Comparison of ENCODE assay signal across 29 cellular contexts in genomic region chr11:133384731-133385130, GRCh38.
DNase-seq lines count a peak whose midpoint lies in the region; ATAC-seq, FAIRE-seq and TF ChIP-seq lines count a peak whose summit lies in the region.
"Had no signal": no experiment of that assay in that cellular context is flagged by ENCODE, and none has a peak within 500 bp of the region (broad histone marks: within the 10 kb centered on the region; RNA-seq: fewer than 3 reads in every experiment).

No MANE protein-coding gene starts in this region.

- no peaks in the 10 kb centered on the region for H3K79me2 ChIP-seq in H1 (ENCODE audit: control insufficient read depth in 1 of 2, insufficient read depth in 2 of 2, low read length in 2 of 2)
- no peaks in the 10 kb centered on the region for H3K79me2 ChIP-seq in neural progenitor cell (ENCODE audit: low read depth)

- TF ChIP-seq RAD21 in IMR-90 (IDR thresholded peaks at IDR 0.05; ENCODE audit: low read length) (no peak), H1 (IDR thresholded peaks at IDR 0.05 in 1 of 2, conservative IDR thresholded peaks at IDR 0.05 in 1 of 2; ENCODE audit: low read depth in 2 of 2, low read length in 2 of 2) (no peak)

- no peaks in the 10 kb centered on the region for H3F3A ChIP-seq in neural progenitor cell (ENCODE audit: low read depth)

- H3K14ac ChIP-seq in IMR-90 (replicated peaks; ENCODE audit: low read depth, low read length) = no peak overlapping the region
- H3K14ac ChIP-seq in H1 (ENCODE audit: insufficient read length) = no peak overlapping the region

- dilution Hi-C loops in IMR-90 (cut with HindIII; ENCODE audit: low sequenced_read_pairs, unreplicated experiment) = no loop called here

- H2AFZ ChIP-seq in IMR-90 (replicated peaks; ENCODE audit: low read length, poor library complexity) = peak overlapping the region; percentile 14
- H2AFZ ChIP-seq in H1 (ENCODE audit: low read length) = no peak overlapping the region
- H2AFZ ChIP-seq in neural progenitor cell (replicated peaks) = no peak overlapping the region

- in situ Hi-C loops in IMR-90 (cut with MboI; ENCODE audit: low sequenced_read_pairs) = no loop called here

- H2BK5ac ChIP-seq in IMR-90 (ENCODE audit: low read depth, low read length, poor library complexity, severe bottlenecking) = no peak overlapping the region
- H2BK5ac ChIP-seq in H1 (ENCODE audit: low read depth, low read length) = no peak overlapping the region

- H2AK9ac ChIP-seq in IMR-90 (replicated peaks; ENCODE audit: low read depth, low read length, poor library complexity) = no peak overlapping the region

- CTCF ChIA-PET in IMR-90 (lab: Yijun Ruan, JAX) = no interaction called here
- CTCF ChIA-PET in H1 (lab: Charles Lee; ENCODE audit: partially characterized antibody) = interaction anchor here (0.6 to 1.4 kb wide), 5 partner anchors 9 to 450 kb away, joined by 3 to 4 read pairs (median 4); no protein-coding TSS in a partner anchor

- no peak overlapping the region for H3K4me3 Mint-ChIP-seq in neural progenitor cell
- H3K4me3 Mint-ChIP-seq: CD14-positive monocyte; CD4-positive, alpha-beta memory T cell; CD4-positive, CD25-positive, alpha-beta regulatory T cell; CD8-positive, alpha-beta memory T cell had no signal

- H2BK120ac ChIP-seq in IMR-90 (ENCODE audit: low read depth, low read length) (no peak overlapping the region), H1 (replicated peaks; ENCODE audit: low read depth, low read length) (no peak overlapping the region)

- no peak for TF ChIP-seq POLR2A in IMR-90 (IDR thresholded peaks at IDR 0.05; ENCODE audit: low read depth, low read length)
- TF ChIP-seq POLR2A in H1 (IDR thresholded peaks at IDR 0.05; ENCODE audit: control extremely low read depth in 1 of 2, low read depth in 2 of 2, low read length in 2 of 2) = no peak
- TF ChIP-seq POLR2A in stomach (IDR thresholded peaks at IDR 0.05) = no peak

- peaks cover 49% of the 10 kb centered on the region for H3K9me3 ChIP-seq in IMR-90 (ENCODE audit: control insufficient read depth, insufficient read depth, low read length)
- H3K9me3 ChIP-seq in H1 (ENCODE audit: insufficient read depth in 2 of 2, low read depth in 1 of 2, low read length in 1 of 2) = no peaks in the 10 kb centered on the region
- H3K9me3 ChIP-seq in stomach = no peaks in the 10 kb centered on the region
- no peaks in the 10 kb centered on the region for H3K9me3 ChIP-seq in neural progenitor cell (ENCODE audit: low read depth)
- H3K9me3 ChIP-seq: BE2C, BLaER1 had no signal

- H3K4me2 ChIP-seq in IMR-90 (ENCODE audit: low read depth, low read length) (no peak overlapping the region), H1 (ENCODE audit: insufficient read depth in 1 of 2, low read depth in 2 of 2, low read length in 2 of 2) (no peak overlapping the region), neural progenitor cell (no peak overlapping the region)
- H3K4me2 ChIP-seq: BLaER1 had no signal

- H3K27ac ChIP-seq in IMR-90 (ENCODE audit: insufficient read depth, low read length) (no peak overlapping the region), VCaP (peak overlapping the region; percentile 82), H1 (ENCODE audit: low read depth, low read length) (no peak overlapping the region), stomach (no peak overlapping the region), neural progenitor cell (no peak overlapping the region)
- H3K27ac ChIP-seq: BLaER1 had no signal

- H3K56ac ChIP-seq in IMR-90 (ENCODE audit: extremely low read depth, insufficient read depth, low read length) = no peak overlapping the region
- H3K56ac ChIP-seq in H1 (replicated peaks; ENCODE audit: insufficient read length, low read depth, low read length) = no peak overlapping the region

- H4K91ac ChIP-seq in IMR-90 (ENCODE audit: insufficient read depth, low read depth, low read length) (no peak overlapping the region), H1 (replicated peaks; ENCODE audit: insufficient read length, low read length) (no peak overlapping the region)

- H3K4ac ChIP-seq in IMR-90 (ENCODE audit: low read depth, low read length) = no peak overlapping the region
- no peak overlapping the region for H3K4ac ChIP-seq in H1 (replicated peaks; ENCODE audit: insufficient read length, low read depth, low read length)

- H2BK15ac ChIP-seq in IMR-90 (ENCODE audit: low read depth, low read length) = no peak overlapping the region
- H2BK15ac ChIP-seq in H1 (ENCODE audit: low read length) = peak overlapping the region; percentile 49; the same call in 1 of the 2 replicates

- no peaks in the 10 kb centered on the region for H3K36me3 Mint-ChIP-seq in neural progenitor cell
- H3K36me3 Mint-ChIP-seq: CD14-positive monocyte; CD4-positive, alpha-beta memory T cell; CD4-positive, CD25-positive, alpha-beta regulatory T cell; CD8-positive, alpha-beta memory T cell had no signal

- WGBS in IMR-90 (ENCODE audit: extremely low coverage in 2 of 2, insufficient read length in 1 of 2), 2 experiments = 0% methylated on average over 1 of the region's 6 CpGs; no CpG with 5 or more reads in 1 of the 2 experiments
- 86% methylated on average over 6 of the region's 6 CpGs; no CpG with 5 or more reads in 1 of the 2 experiments for WGBS in H1 (ENCODE audit: extremely low coverage in 1 of 2, insufficient coverage in 1 of 2, insufficient read length in 1 of 2, insufficient replicate concordance in 2 of 2, low coverage in 1 of 2, low lambda C conversion rate in 2 of 2, missing lambda C conversion rate in 1 of 2), 2 experiments
- 67 to 84% (median 81%) methylated on average over 6 of the region's 6 CpGs for WGBS in stomach, 5 donors

- H3K18ac ChIP-seq in IMR-90 (ENCODE audit: low read depth, low read length) (no peak overlapping the region), H1 (ENCODE audit: extremely low read depth, low read length) (no peak overlapping the region)

- TF ChIP-seq CTCF in IMR-90 (conservative IDR thresholded peaks at IDR 0.05; ENCODE audit: low read depth, low read length) (no peak), VCaP (conservative IDR thresholded peaks at IDR 0.05) (no peak), H1 (IDR thresholded peaks at IDR 0.05; ENCODE audit: control extremely low read depth in 1 of 3, insufficient read depth in 1 of 3, low read depth in 1 of 3, low read length in 3 of 3) (no peak), stomach (IDR thresholded peaks at IDR 0.05) (no peak), neural progenitor cell (IDR thresholded peaks at IDR 0.05) (no peak)

- no TSS peak for BruUV-seq in IMR-90 (replicated peaks; lab: Mats Ljungman, UMichigan)

- no peak overlapping the region for H4K5ac ChIP-seq in IMR-90 (ENCODE audit: low read depth, low read length)
- H4K5ac ChIP-seq in H1 (ENCODE audit: insufficient read length, low read depth, low read length) = no peak overlapping the region

- H2BK20ac ChIP-seq in IMR-90 (ENCODE audit: low read depth, low read length) = no peak overlapping the region
- no peak overlapping the region for H2BK20ac ChIP-seq in H1 (ENCODE audit: low read length)

- no peaks in the 10 kb centered on the region for H3K36me3 ChIP-seq in IMR-90 (ENCODE audit: control insufficient read depth, insufficient read depth, low read length)
- no peaks in the 10 kb centered on the region for H3K36me3 ChIP-seq in H1 (ENCODE audit: control insufficient read depth in 2 of 4, insufficient read depth in 4 of 4, low read length in 3 of 4)
- no peaks in the 10 kb centered on the region for H3K36me3 ChIP-seq in stomach
- H3K36me3 ChIP-seq in neural progenitor cell = no peaks in the 10 kb centered on the region
- H3K36me3 ChIP-seq: BE2C, BLaER1 had no signal

- no peak overlapping the region for H3K27ac Mint-ChIP-seq in neural progenitor cell
- H3K27ac Mint-ChIP-seq: CD14-positive monocyte; CD4-positive, alpha-beta memory T cell; CD4-positive, CD25-positive, alpha-beta regulatory T cell; CD8-positive, alpha-beta memory T cell had no signal

- DNase-seq in IMR-90 = no peak
- no peak for DNase-seq in H1 (ENCODE audit: low read depth in 1 of 2, low spot score in 2 of 2)
- DNase-seq in left kidney (ENCODE audit: low read depth, low spot score) = peak; percentile 14
- no peak for DNase-seq in stomach
- no peak for DNase-seq in SKM-1 treated with dmso at 0.1 percent for 144 hours (lab: John Stamatoyannopoulos, UW; ENCODE audit: unreplicated experiment)
- no peak for DNase-seq in neural progenitor cell (ENCODE audit: low spot score)
- DNase-seq in stimulated activated naive CD4-positive, alpha-beta T cell (lab: John Stamatoyannopoulos, UW) = no peak
- DNase-seq: 8988T; ACHN; BE2C; C1 segment of cervical spinal cord; CD4-positive, alpha-beta memory T cell; CD4-positive, CD25-positive, alpha-beta regulatory T cell; CD8-positive, alpha-beta memory T cell; COR-L47; DMS 273 treated with DMSO at 0.1 percent for 48 hours; DMS153; DMS53; DMS79; DND-41; EL; GDM1 had no signal

- peaks cover 3% of the 10 kb centered on the region for H3K4me1 Mint-ChIP-seq in neural progenitor cell
- H3K4me1 Mint-ChIP-seq: CD14-positive monocyte; CD4-positive, alpha-beta memory T cell; CD4-positive, CD25-positive, alpha-beta regulatory T cell; CD8-positive, alpha-beta memory T cell had no signal

- H3K27me3 Mint-ChIP-seq in neural progenitor cell (ENCODE audit: insufficient read depth, low read depth) = no peaks in the 10 kb centered on the region
- H3K27me3 Mint-ChIP-seq: CD4-positive, CD25-positive, alpha-beta regulatory T cell; CD8-positive, alpha-beta memory T cell had no signal

- H2AK5ac ChIP-seq in IMR-90 (ENCODE audit: low read depth, low read length) = no peak overlapping the region
- H2AK5ac ChIP-seq in H1 (ENCODE audit: low read depth, low read length) = no peak overlapping the region

- intact Hi-C loops in IMR-90 (cut with micrococcal nuclease) = no loop called here
- intact Hi-C loops in stomach (cut with DNase I; ENCODE audit: low total_unique reads) = no loop called here

- H3K9me1 ChIP-seq in IMR-90 (ENCODE audit: insufficient read depth, low read length) = no peaks in the 10 kb centered on the region

- no peak for FAIRE-seq in H1 (lab: Jason Lieb, UNC)
- FAIRE-seq: A204.1, GM12878, GM12892, GM18507 had no signal

- no peak for ATAC-seq in IMR-90 (ENCODE audit: low read depth)
- ATAC-seq: GM12878 had no signal

- H3K9ac ChIP-seq in IMR-90 (ENCODE audit: low read depth, low read length) = no peak overlapping the region
- no peak overlapping the region for H3K9ac ChIP-seq in H1 (replicated peaks in 1 of 4; ENCODE audit: extremely low read depth in 1 of 4, low read depth in 3 of 4, low read length in 3 of 4)
- H3K9ac ChIP-seq in neural progenitor cell = no peak overlapping the region
- H3K9ac ChIP-seq: BLaER1 had no signal

- POLR2A ChIA-PET in IMR-90 (lab: Charles Lee; ENCODE audit: unreplicated experiment) = no interaction called here
- POLR2A ChIA-PET in H1 (lab: Charles Lee; ENCODE audit: partially characterized antibody) = no interaction called here

- H4K20me1 ChIP-seq in IMR-90 (ENCODE audit: insufficient read depth, low read length) (no peaks in the 10 kb centered on the region), H1 (replicated peaks in 1 of 2; ENCODE audit: control insufficient read depth in 1 of 2, insufficient read depth in 2 of 2, low read length in 2 of 2) (no peaks in the 10 kb centered on the region), neural progenitor cell (ENCODE audit: low read depth) (no peaks in the 10 kb centered on the region)
- H4K20me1 ChIP-seq: BLaER1 had no signal

- H3K27me3 ChIP-seq in IMR-90 (ENCODE audit: control insufficient read depth, insufficient read depth, low read length) (no peaks in the 10 kb centered on the region), H1 (replicated peaks in 1 of 4; ENCODE audit: control insufficient read depth in 3 of 4, extremely low read depth in 1 of 4, insufficient read depth in 3 of 4, low read length in 3 of 4) (no peaks in the 10 kb centered on the region), stomach (peaks cover 0 to 3% (median 0%) of the 10 kb centered on the region in 3 donors), neural progenitor cell (no peaks in the 10 kb centered on the region)
- H3K27me3 ChIP-seq: BLaER1 had no signal

- no peak overlapping the region for H3K4me3 ChIP-seq in IMR-90 (ENCODE audit: insufficient read depth, low read depth, low read length)
- H3K4me3 ChIP-seq in H1 (ENCODE audit: extremely low read depth in 1 of 4, insufficient read depth in 2 of 4, low read depth in 3 of 4, low read length in 4 of 4) = no peak overlapping the region
- H3K4me3 ChIP-seq in stomach = no peak overlapping the region
- no peak overlapping the region for H3K4me3 ChIP-seq in neural progenitor cell
- H3K4me3 ChIP-seq: BLaER1, GM12878 had no signal

- TF ChIP-seq EP300 in H1 (IDR thresholded peaks at IDR 0.05; ENCODE audit: borderline replicate concordance in 1 of 2, low read depth in 2 of 2, low read length in 2 of 2) = no peak
- TF ChIP-seq EP300 in stomach (IDR thresholded peaks at IDR 0.05) = no peak

- H3K4me1 ChIP-seq in IMR-90 (ENCODE audit: control insufficient read depth, insufficient read depth, low read length) (no peaks in the 10 kb centered on the region), H1 (replicated peaks in 1 of 4; ENCODE audit: control insufficient read depth in 3 of 4, insufficient read depth in 4 of 4, low read length in 3 of 4) (peaks cover 0 to 5% (median 2%) of the 10 kb centered on the region in 4 experiments; a peak in 3 of 7 replicates), stomach (no peaks in the 10 kb centered on the region), neural progenitor cell (peaks cover 14% of the 10 kb centered on the region)

- H3K9me3 Mint-ChIP-seq in neural progenitor cell = no peaks in the 10 kb centered on the region

- no peak overlapping the region; the same call in 1 of the 2 replicates for H2BK12ac ChIP-seq in H1 (ENCODE audit: low read depth, low read length)

- H3K23me2 ChIP-seq in H1 (ENCODE audit: low read depth, low read length) = no peaks in the 10 kb centered on the region

- H3K23ac ChIP-seq in IMR-90 (ENCODE audit: low read depth, low read length) = no peak overlapping the region
- no peak overlapping the region for H3K23ac ChIP-seq in H1 (ENCODE audit: insufficient read length)

- H4K8ac ChIP-seq in IMR-90 (ENCODE audit: low read depth in 2 of 2, low read length in 2 of 2) (no peak overlapping the region), H1 (ENCODE audit: extremely low read depth, insufficient read depth, low read length) (no peak overlapping the region)

- H3K79me1 ChIP-seq in IMR-90 (ENCODE audit: low read depth in 1 of 2, low read length in 2 of 2) (no peaks in the 10 kb centered on the region), H1 (ENCODE audit: low read depth, low read length) (no peaks in the 10 kb centered on the region; the same call in 1 of the 2 replicates)
